Comparison of ENCODE assay signal across 2 cellular contexts in genomic region chr1:169363046-169363756, GRCh38.
TF ChIP-seq lines count a peak whose summit lies in the region.

No MANE protein-coding gene starts in this region.

TF ChIP-seq in IMR-90, 13 proteins besides CTCF, POLR2A, EP300 and RAD21:
- 0 out of 2 replicates have a peak, but pooled peaks have one; percentile 14 for TF ChIP-seq MAFK (IDR thresholded peaks at IDR 0.05; ENCODE audit: low read depth, low read length)
- TF ChIP-seq BHLHE40 (IDR thresholded peaks at IDR 0.05; ENCODE audit: low read depth, low read length), result peak; percentile 33; the same call in 1 of the 2 replicates
- TF ChIP-seq CHD1 (IDR thresholded peaks at IDR 0.05; ENCODE audit: low read depth, low read length), result no peak
- peak; percentile 73 for TF ChIP-seq CEBPB (IDR thresholded peaks at IDR 0.05; ENCODE audit: low read depth, low read length)
- peak; percentile 79 for TF ChIP-seq FOS (IDR thresholded peaks at IDR 0.05; ENCODE audit: low read depth, low read length)
- TF ChIP-seq NFE2L2 (IDR thresholded peaks at IDR 0.05; ENCODE audit: low read depth, low read length), result no peak
- no peak for TF ChIP-seq MAZ (IDR thresholded peaks at IDR 0.05; ENCODE audit: borderline replicate concordance, low read depth, low read length)
- TF ChIP-seq RFX5 (IDR thresholded peaks at IDR 0.05; ENCODE audit: low read depth, low read length), result no peak
- TF ChIP-seq ELK1 (IDR thresholded peaks at IDR 0.05; ENCODE audit: borderline replicate concordance, low read depth, low read length), result no peak
- TF ChIP-seq MXI1 (IDR thresholded peaks at IDR 0.05; ENCODE audit: borderline replicate concordance, low read depth, low read length), result no peak
- no peak for TF ChIP-seq USF2 (IDR thresholded peaks at IDR 0.05; ENCODE audit: low read depth, low read length)
- no peak for TF ChIP-seq RCOR1 (IDR thresholded peaks at IDR 0.05; ENCODE audit: insufficient replicate concordance, low read length)
- TF ChIP-seq SMC3 (IDR thresholded peaks at IDR 0.05; ENCODE audit: low read depth, low read length), result no peak

TF ChIP-seq in K562, 482 proteins besides CTCF, POLR2A, EP300 and RAD21:
- TF ChIP-seq ZNF398 (CRISPR knock-in tag; IDR thresholded peaks at IDR 0.05), result no peak
- no peak for TF ChIP-seq CHD1 (IDR thresholded peaks at IDR 0.05; ENCODE audit: low read length)
- TF ChIP-seq ZBTB26 (CRISPR knock-in tag; IDR thresholded peaks at IDR 0.05), result no peak
- TF ChIP-seq ETS1 (conservative IDR thresholded peaks at IDR 0.05; ENCODE audit: control insufficient read depth, low read depth, low read length), result no peak
- TF ChIP-seq FOSL1 (tag; conservative IDR thresholded peaks at IDR 0.05), result peak; percentile 59
- TF ChIP-seq CREM (IDR thresholded peaks at IDR 0.05; ENCODE audit: low read depth), result no peak
- no peak for TF ChIP-seq ZBTB9 (CRISPR knock-in tag; IDR thresholded peaks at IDR 0.05)
- peak; percentile 59; the same call in 1 of the 2 replicates for TF ChIP-seq ATF3 (IDR thresholded peaks at IDR 0.05)
- TF ChIP-seq ATF3 (CRISPR knock-in tag; conservative IDR thresholded peaks at IDR 0.05), result no peak
- TF ChIP-seq SMAD1 (IDR thresholded peaks at IDR 0.05; ENCODE audit: low read depth, low read length, partially characterized antibody), result no peak
- no peak for TF ChIP-seq ZNF23 (CRISPR knock-in tag; IDR thresholded peaks at IDR 0.05)
- no peak for TF ChIP-seq KLF6 (CRISPR knock-in tag; IDR thresholded peaks at IDR 0.05; ENCODE audit: borderline replicate concordance)
- TF ChIP-seq GATAD2A (IDR thresholded peaks at IDR 0.05), result no peak
- no peak for TF ChIP-seq FOXP1 (CRISPR knock-in tag; IDR thresholded peaks at IDR 0.05)
- TF ChIP-seq PTBP1 (IDR thresholded peaks at IDR 0.05; ENCODE audit: low read depth, low read length), result no peak
- peak; percentile 19; the same call in 1 of the 2 replicates for TF ChIP-seq JUND (IDR thresholded peaks at IDR 0.05; ENCODE audit: borderline replicate concordance, low read depth, low read length)
- TF ChIP-seq JUND (tag; IDR thresholded peaks at IDR 0.05; ENCODE audit: borderline replicate concordance, low read depth, low read length), result peak; percentile 56; the same call in 2 of the 3 replicates
- no peak for TF ChIP-seq USF1 (CRISPR knock-in tag; IDR thresholded peaks at IDR 0.05)
TF ChIP-seq in K562: peak in this region for 3.
